Comparison of ENCODE assay signal across 18 cellular contexts in genomic region chr3:196053487-196053886, GRCh38.
"Had no signal": no experiment of that assay in that cellular context is flagged by ENCODE, and none has a peak within 500 bp of the region (broad histone marks: within the 10 kb centered on the region; RNA-seq: fewer than 3 reads in every experiment).

No MANE protein-coding gene starts in this region.

- H3K27ac Mint-ChIP-seq: effector memory CD8-positive, alpha-beta T cell; immature natural killer cell; memory B cell; mesothelial cell of epicardium; natural killer cell; neural progenitor cell; type B pancreatic cell had no signal

- H3K9me3 Mint-ChIP-seq: effector memory CD8-positive, alpha-beta T cell; immature natural killer cell; memory B cell; mesothelial cell of epicardium; natural killer cell; neural progenitor cell; type B pancreatic cell had no signal

- H3K4me3 Mint-ChIP-seq: effector memory CD8-positive, alpha-beta T cell; immature natural killer cell; memory B cell; mesothelial cell of epicardium; natural killer cell; neural progenitor cell; type B pancreatic cell had no signal

- H3K4me1 Mint-ChIP-seq: immature natural killer cell, memory B cell, natural killer cell, neural progenitor cell had no signal

- H3K27me3 Mint-ChIP-seq: effector memory CD8-positive, alpha-beta T cell; memory B cell; type B pancreatic cell had no signal

- DNase-seq: effector memory CD8-positive, alpha-beta T cell; foreskin keratinocyte; immature natural killer cell; left cardiac atrium; left ventricle myocardium inferior; lower lobe of right lung; natural killer cell; nucleus accumbens; ovary; sigmoid colon; stimulated activated CD4-positive, alpha-beta T cell treated with anti-CD3 and anti-CD28 coated beads, Interleukin-2, amount 100 ng/mL, for 24 hours; stimulated activated CD4-positive, alpha-beta T cell treated with anti-CD3 and anti-CD28 coated beads, Interleukin-4, amount 100 ng/mL, for 4 hours; stimulated activated naive CD4-positive, alpha-beta T cell; thyroid gland had no signal

- ATAC-seq: effector memory CD8-positive, alpha-beta T cell; foreskin keratinocyte; left cardiac atrium; lower lobe of right lung; natural killer cell had no signal
